12 cellular contexts compared by ENCODE assay signal in the genomic region with DNA sequence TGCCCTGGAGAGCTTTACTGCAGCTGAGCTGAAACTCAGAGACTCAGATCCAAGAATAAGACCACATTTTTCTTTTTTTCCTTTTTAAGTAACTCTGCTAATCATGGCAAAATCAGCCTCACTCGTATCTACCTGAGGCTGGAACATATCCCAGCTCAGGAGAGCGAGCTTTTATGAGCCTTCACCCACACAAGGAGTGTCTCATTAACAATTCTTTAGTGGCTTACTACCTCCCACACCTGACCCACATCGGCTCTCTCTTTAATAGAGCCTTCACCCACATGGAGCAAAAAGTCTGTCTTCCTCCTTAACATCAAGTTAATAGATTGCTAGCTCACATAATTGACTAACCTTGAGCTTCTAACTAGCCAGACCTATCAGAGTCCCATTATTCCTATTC. TPM values are rescaled to one million over a fixed set of nuclear protein-coding genes. Genes with fewer than 3 reads are reported as not detected.
DNase-seq lines count a peak whose midpoint lies in the region; ATAC-seq, FAIRE-seq and TF ChIP-seq lines count a peak whose summit lies in the region.
"Had no signal": no experiment of that assay in that cellular context is flagged by ENCODE, and none has a peak within 500 bp of the region (broad histone marks: within the 10 kb centered on the region; RNA-seq: fewer than 3 reads in every experiment).

No MANE protein-coding gene starts in this region.

- FAIRE-seq in keratinocyte (lab: Jason Lieb, UNC): no peak

- ATAC-seq in activated CD8-positive, alpha-beta T cell treated with anti-CD3 and anti-CD28 coated beads, Interleukin-2, amount 10 ng/mL, durations not matched to agents 7 days and 5 days: no peak

- H3K27ac Mint-ChIP-seq in activated CD8-positive, alpha-beta T cell treated with anti-CD3 and anti-CD28 coated beads, Interleukin-2, amount 10 ng/mL, durations not matched to agents 7 days and 5 days: peak overlapping the region; percentile 10

- TF ChIP-seq POLR2A in stomach (IDR thresholded peaks at IDR 0.05): no peak

- no peaks in the 10 kb centered on the region for H4K20me1 ChIP-seq in keratinocyte (ENCODE audit: control insufficient read depth, extremely low read depth, insufficient read depth, low read length)

- H3K4me3 ChIP-seq in keratinocyte (ENCODE audit: control insufficient read depth in 2 of 3, extremely low read depth in 1 of 3, insufficient read depth in 2 of 3, low read depth in 1 of 3, low read length in 3 of 3) (peak overlapping the region in 2 of 3 experiments; percentile 8 to 13), stomach (no peak overlapping the region)

- no peak for TF ChIP-seq EP300 in stomach (IDR thresholded peaks at IDR 0.05)

- H3K4me2 ChIP-seq in keratinocyte (ENCODE audit: control insufficient read depth, extremely low read depth, insufficient read depth, low read depth, low read length): peak overlapping the region; percentile 63

- H3K9ac ChIP-seq in keratinocyte (ENCODE audit: control insufficient read depth, extremely low read depth, insufficient read depth, low read length): peak overlapping the region; percentile 46

- dilution Hi-C loops in keratinocyte (cut with MboI; ENCODE audit: extremely low pct_ligation_motif_present, low sequenced_read_pairs): no loop called here

- CTCF ChIA-PET in activated CD8-positive, alpha-beta T cell treated with anti-CD3 and anti-CD28 coated beads, Interleukin-2, amount 10 ng/mL, durations not matched to agents 7 days and 5 days (lab: Charles Lee): interaction anchor here (0.8 to 4.1 kb wide), 6 partner anchors 10 to 129 kb away, joined by 3 to 24 read pairs (median 4); partner anchors contain the start of genes CERS5, COX14 and SMARCD1

- H2AFZ ChIP-seq in keratinocyte (ENCODE audit: control insufficient read depth, low read length): no peak overlapping the region

- no peaks in the 10 kb centered on the region for H3K9me3 ChIP-seq in keratinocyte (ENCODE audit: control insufficient read depth, low read depth, low read length)
- no peaks in the 10 kb centered on the region for H3K9me3 ChIP-seq in stomach

- WGBS in stomach, 5 donors: 30 to 52% (median 39%) methylated on average over 3 of the region's 3 CpGs

- H3K36me3 ChIP-seq in keratinocyte (ENCODE audit: control insufficient read depth in 2 of 2, extremely low read depth in 1 of 2, insufficient read depth in 2 of 2, low read length in 2 of 2) (peaks cover 31 to 57% of the 10 kb centered on the region in 2 experiments), stomach (peaks cover 14 to 44% (median 40%) of the 10 kb centered on the region in 4 donors)

- intact Hi-C loops in stomach (cut with DNase I; ENCODE audit: low total_unique reads): no loop called here

- H3K27me3 ChIP-seq in keratinocyte (ENCODE audit: control insufficient read depth, extremely low read depth, insufficient read depth, low read length) (no peaks in the 10 kb centered on the region), stomach (no peaks in the 10 kb centered on the region)

- no peaks in the 10 kb centered on the region for H3K9me3 Mint-ChIP-seq in activated CD8-positive, alpha-beta T cell treated with anti-CD3 and anti-CD28 coated beads, Interleukin-2, amount 10 ng/mL, durations not matched to agents 7 days and 5 days (ENCODE audit: insufficient read depth)

- H3K9me1 ChIP-seq in keratinocyte (ENCODE audit: control insufficient read depth, extremely low read depth, insufficient read depth, low read length): peaks cover 7% of the 10 kb centered on the region

- H3K36me3 Mint-ChIP-seq in activated CD8-positive, alpha-beta T cell treated with anti-CD3 and anti-CD28 coated beads, Interleukin-2, amount 10 ng/mL, durations not matched to agents 7 days and 5 days (ENCODE audit: low read depth): peaks cover 7% of the 10 kb centered on the region

- peaks cover 45% of the 10 kb centered on the region for H3K4me1 Mint-ChIP-seq in activated CD8-positive, alpha-beta T cell treated with anti-CD3 and anti-CD28 coated beads, Interleukin-2, amount 10 ng/mL, durations not matched to agents 7 days and 5 days (ENCODE audit: low read depth)

- peaks cover 46% of the 10 kb centered on the region for H3K79me2 ChIP-seq in keratinocyte (ENCODE audit: control insufficient read depth, insufficient read depth, low read length)

- no peaks in the 10 kb centered on the region for H3K27me3 Mint-ChIP-seq in activated CD8-positive, alpha-beta T cell treated with anti-CD3 and anti-CD28 coated beads, Interleukin-2, amount 10 ng/mL, durations not matched to agents 7 days and 5 days (ENCODE audit: low read depth)

- POLR2A ChIA-PET in activated CD8-positive, alpha-beta T cell treated with anti-CD3 and anti-CD28 coated beads, Interleukin-2, amount 10 ng/mL, durations not matched to agents 7 days and 5 days (lab: Charles Lee): no interaction called here

- TF ChIP-seq CTCF in keratinocyte (optimal IDR thresholded peaks at IDR 0.05 in 1 of 3, IDR thresholded peaks at IDR 0.05 in 1 of 3, conservative IDR thresholded peaks at IDR 0.05 in 1 of 3; ENCODE audit: extremely low read depth in 1 of 3, insufficient read depth in 2 of 3, low read length in 3 of 3) (no peak), stomach (IDR thresholded peaks at IDR 0.05) (no peak)

- H3K27ac ChIP-seq in keratinocyte (ENCODE audit: control insufficient read depth, insufficient read depth, low read length): peak overlapping the region; percentile 61
- peak overlapping the region in 3 of 5 donors; percentile 4 to 37 (median 29) for H3K27ac ChIP-seq in stomach
- H3K27ac ChIP-seq: 22Rv1 had no signal

- no peak overlapping the region for H3K4me3 Mint-ChIP-seq in activated CD8-positive, alpha-beta T cell treated with anti-CD3 and anti-CD28 coated beads, Interleukin-2, amount 10 ng/mL, durations not matched to agents 7 days and 5 days

- H3K4me1 ChIP-seq in keratinocyte (ENCODE audit: control insufficient read depth, extremely low read depth, insufficient read depth, low read length) (peaks cover 46% of the 10 kb centered on the region), stomach (peaks cover 0 to 57% (median 23%) of the 10 kb centered on the region in 4 donors)

- DNase-seq in DMS79 treated with DMSO at 0.1 percent for 48 hours (lab: John Stamatoyannopoulos, UW) (peak; percentile 13), DMS79 (lab: John Stamatoyannopoulos, UW) (no peak), keratinocyte (ENCODE audit: low read depth, low spot score) (no peak), stomach (no peak), UCSD-AML1 (lab: John Stamatoyannopoulos, UW; ENCODE audit: unreplicated experiment) (no peak), NCI-H1694 (lab: John Stamatoyannopoulos, UW) (no peak), NCI-H82 treated with DMSO at 0.1 percent for 48 hours (lab: John Stamatoyannopoulos, UW; ENCODE audit: unreplicated experiment) (no peak)
- DNase-seq in activated CD8-positive, alpha-beta T cell treated with anti-CD3 and anti-CD28 coated beads, Interleukin-2, amount 10 ng/mL, durations not matched to agents 7 days and 5 days: no peak
- DNase-seq: activated CD8-positive, alpha-beta memory T cell treated with anti-CD3 and anti-CD28 coated beads, Interleukin-2, amount 50 U/mL, for 48 hours; DMS53; NK-92 treated with Interleukin-12 subunit alpha and Interleukin-12 subunit beta, amount 100 ng/mL, for 24 hours had no signal

RNA-seq across cellular contexts. Expression of gene CERS5, which starts 18.3 kb away (rescaled TPM):
- total RNA-seq in activated CD8-positive, alpha-beta T cell treated with anti-CD3 and anti-CD28 coated beads, Interleukin-2, amount 10 ng/mL, durations not matched to agents 7 days and 5 days: 10 to 100 TPM; 38.7 to 40.6 TPM
- polyA plus RNA-seq in keratinocyte: 50.6 to 72.3 TPM (median 61.4 TPM) in 3 replicates
- polyA plus RNA-seq in keratinocyte (2011; ENCODE audit: low read depth): 16.5 TPM
- 34.2 and 52.2 TPM in 2 replicates for polyA plus RNA-seq in keratinocyte (2011; cell fraction: cytosol; rRNA removed)
- polyA plus RNA-seq in keratinocyte (2011; cell fraction: nucleus; rRNA removed): 134 and 136 TPM in 2 replicates
- polyA plus RNA-seq in keratinocyte (2012; ENCODE audit: low replicate concordance): 22.1 and 30.6 TPM in 2 replicates
- 34.1 to 97.0 TPM (median 89.8 TPM) in 3 replicates for polyA minus RNA-seq in keratinocyte
- polyA minus RNA-seq in keratinocyte (2011; cell fraction: cytosol; rRNA and poly(A)+ RNA removed): 36.1 TPM
- polyA minus RNA-seq in keratinocyte (2011; cell fraction: nucleus; rRNA and poly(A)+ RNA removed): 43.4 and 81.5 TPM in 2 replicates
- total RNA-seq in stomach: 100 to 1,000 TPM in 1 of 5 donors, 10 to 100 TPM in 2, 1 to 10 TPM in 2; 3.2 to 114 (median 24.1) TPM
- polyA plus RNA-seq in stomach: 10 to 100 TPM; 20.7 to 52.6 (median 23.8) TPM

Comparison
In these comparisons a context has a peak if more than half of its experiments do, and no peak if none do; other contexts are left out.
1. H3K4me3 ChIP-seq: peak in keratinocyte (2 of 3); none in stomach (0 of 4).